24 cellular contexts compared by ENCODE assay signal in genomic region chr3:169246158-169246557, GRCh38.
"Had no signal": no experiment of that assay in that cellular context is flagged by ENCODE, and none has a peak within 500 bp of the region (broad histone marks: within the 10 kb centered on the region; RNA-seq: fewer than 3 reads in every experiment).

No MANE protein-coding gene starts in this region.

- DNase-seq: activated CD4-positive, alpha-beta T cell treated with anti-CD3 and anti-CD28 coated beads for 36 hours; activated CD4-positive, CD25-positive, alpha-beta regulatory T cell; activated CD8-positive, alpha-beta memory T cell treated with anti-CD3 and anti-CD28 coated beads, Interleukin-2, amount 10 ng/mL, durations not matched to agents 7 days and 5 days; activated CD8-positive, alpha-beta T cell treated with anti-CD3 and anti-CD28 coated beads, Interleukin-2, amount 10 ng/mL, durations not matched to agents 7 days and 5 days; activated naive CD8-positive, alpha-beta T cell treated with anti-CD3 and anti-CD28 coated beads, Interleukin-2, amount 50 U/mL, for 24 hours; activated T-cell treated with anti-CD3 and anti-CD28 coated beads, Interleukin-2, amount 50 U/mL, for 48 hours; central memory CD4-positive, alpha-beta T cell; effector CD4-positive, alpha-beta T cell; islet precursor cell; left ventricle myocardium superior; naive thymus-derived CD4-positive, alpha-beta T cell; pancreas; retina; stimulated activated CD4-positive, alpha-beta T cell treated with anti-CD3 and anti-CD28 coated beads, Interleukin-12 subunit alpha, Interleukin-12 subunit beta, amount 100 ng/mL, for 4 hours; stimulated activated CD4-positive, alpha-beta T cell treated with anti-CD3 and anti-CD28 coated beads, Interleukin-4, amount 100 ng/mL, for 1 hour; stimulated activated naive CD8-positive, alpha-beta T cell treated with anti-CD3 and anti-CD28 coated beads, Interleukin-15, Interleukin-2, amounts not matched to agents 100 U/mL and 50 U/mL, for 24 hours; testis; transverse colon had no signal

- ATAC-seq: activated CD4-positive, alpha-beta T cell treated with anti-CD3 and anti-CD28 coated beads for 36 hours; activated CD8-positive, alpha-beta memory T cell treated with anti-CD3 and anti-CD28 coated beads, Interleukin-2, amount 10 ng/mL, durations not matched to agents 7 days and 5 days; activated CD8-positive, alpha-beta T cell treated with anti-CD3 and anti-CD28 coated beads, Interleukin-2, amount 10 ng/mL, durations not matched to agents 7 days and 5 days; activated naive CD8-positive, alpha-beta T cell treated with anti-CD3 and anti-CD28 coated beads, Interleukin-2, amount 50 U/mL, for 24 hours; gastroesophageal sphincter; left ventricle myocardium superior; naive thymus-derived CD4-positive, alpha-beta T cell; pancreas; sciatic nerve; stimulated activated naive CD8-positive, alpha-beta T cell treated with anti-CD3 and anti-CD28 coated beads, Interleukin-15, Interleukin-2, amounts not matched to agents 100 U/mL and 50 U/mL, for 24 hours had no signal

- H3K4me3 ChIP-seq: breast epithelium, gastroesophageal sphincter, hepatocyte, pancreas, prostate gland, skin epidermis, testis, transverse colon had no signal
